1 cellular context compared by ENCODE assay signal in the genomic region with DNA sequence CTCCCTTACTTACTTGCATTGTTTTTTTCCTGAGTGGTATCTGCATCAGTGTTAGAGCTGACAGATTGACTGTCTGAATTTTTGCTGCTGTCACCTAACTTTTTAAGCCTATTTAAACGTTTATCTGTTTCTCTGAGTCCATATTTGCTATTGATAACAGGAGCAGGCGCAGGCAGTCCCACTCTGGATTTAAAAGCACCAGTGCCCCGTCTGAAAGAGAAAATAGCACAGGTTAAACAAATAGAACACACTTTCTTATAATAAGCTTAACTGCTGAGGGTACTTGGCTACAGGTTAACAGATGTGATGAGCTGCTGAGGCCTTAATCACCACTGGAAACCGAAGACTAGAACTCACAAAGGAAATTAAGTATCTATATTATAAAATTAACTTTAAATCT.
TF ChIP-seq lines count a peak whose summit lies in the region.

No MANE protein-coding gene starts in this region.

TF ChIP-seq in GM23338, 12 proteins besides CTCF, POLR2A, EP300 and RAD21 (continued from another document):
- TF ChIP-seq ZNF462 (CRISPR knock-in tag; IDR thresholded peaks at IDR 0.05) (no peak), ZNF114 (CRISPR knock-in tag; IDR thresholded peaks at IDR 0.05) (no peak), EZH2 (IDR thresholded peaks at IDR 0.05; ENCODE audit: low read depth, unreplicated experiment) (no peak), ETS1 (IDR thresholded peaks at IDR 0.05) (no peak), ZNF331 (CRISPR knock-in tag; IDR thresholded peaks at IDR 0.05; ENCODE audit: low read depth) (no peak), POLR2AphosphoS5 (IDR thresholded peaks at IDR 0.05; ENCODE audit: low read depth) (no peak), STAT1 (IDR thresholded peaks at IDR 0.05; ENCODE audit: unreplicated experiment) (no peak), CREB1 (CRISPR knock-in tag; IDR thresholded peaks at IDR 0.05; ENCODE audit: low read depth) (no peak), JUNB (IDR thresholded peaks at IDR 0.05; ENCODE audit: unreplicated experiment) (no peak), NANOG (IDR thresholded peaks at IDR 0.05; ENCODE audit: borderline replicate concordance) (no peak)
